ENCODE assay signal across 15 cellular contexts in genomic region chr10:70753841-70754621, GRCh38. TPM values are rescaled to one million over a fixed set of nuclear protein-coding genes. Genes with fewer than 3 reads are reported as not detected.
DNase-seq lines count a peak whose midpoint lies in the region; ATAC-seq and TF ChIP-seq lines count a peak whose summit lies in the region.
"Had no signal": no experiment of that assay in that cellular context is flagged by ENCODE, and none has a peak within 500 bp of the region (broad histone marks: within the 10 kb centered on the region; RNA-seq: fewer than 3 reads in every experiment).

No MANE protein-coding gene starts in this region.

- H3K36me3 Mint-ChIP-seq in chondrocyte (ENCODE audit: low read depth), result no peaks in the 10 kb centered on the region

- H3K27me3 Mint-ChIP-seq in chondrocyte (ENCODE audit: low read depth), result no peaks in the 10 kb centered on the region

- no peak overlapping the region for H3K4me3 Mint-ChIP-seq in chondrocyte (ENCODE audit: unreplicated experiment)

- no peak for TF ChIP-seq POLR2A in spleen (IDR thresholded peaks at IDR 0.05)

- H3K4me1 Mint-ChIP-seq in chondrocyte (ENCODE audit: low read depth), result peaks cover 36% of the 10 kb centered on the region

- H3K4me3 ChIP-seq in H7 (ENCODE audit: insufficient read depth, low read depth, low read length) (no peak overlapping the region), spleen (no peak overlapping the region)
- H3K4me3 ChIP-seq: dorsolateral prefrontal cortex, psoas muscle had no signal

- H3K4me1 ChIP-seq in spleen, result peaks cover 0 to 4% (median 0%) of the 10 kb centered on the region in 6 donors
- H3K4me1 ChIP-seq: psoas muscle had no signal

- no peak for ATAC-seq in GM18520 (IDR thresholded peaks at IDR 0.05; ENCODE audit: unreplicated experiment)
- ATAC-seq: psoas muscle had no signal

- H3K27ac Mint-ChIP-seq in chondrocyte (ENCODE audit: unreplicated experiment), result peak overlapping the region; percentile 95

- intact Hi-C loops in spleen (cut with DNase I; ENCODE audit: low total_unique reads), result no loop called here

- H3K36me3 ChIP-seq in H7 (replicated peaks; ENCODE audit: control insufficient read depth, insufficient read depth, low read length) (no peaks in the 10 kb centered on the region), spleen (no peaks in the 10 kb centered on the region)

- H3K27me3 ChIP-seq in H7 (ENCODE audit: control insufficient read depth, insufficient read depth, low read length) (no peaks in the 10 kb centered on the region), spleen (replicated peaks in 1 of 7) (no peaks in the 10 kb centered on the region)
- H3K27me3 ChIP-seq: dorsolateral prefrontal cortex had no signal

- DNase-seq in H7 (peak; percentile 91), chondrocyte (ENCODE audit: low spot score) (peak; percentile 76), iPS-NIHi7 (ENCODE audit: extremely low spot score) (peak; percentile 78), spleen (peak; percentile 66), COR-L47 (lab: John Stamatoyannopoulos, UW) (no peak), DMS 273 (lab: John Stamatoyannopoulos, UW; ENCODE audit: unreplicated experiment) (no peak)
- DNase-seq: activated CD4-positive, alpha-beta T cell treated with anti-CD3 and anti-CD28 coated beads, Interleukin-2, amount 50 U/mL, for 4 hours; psoas muscle; SIG-M5; T1000 had no signal

- no peaks in the 10 kb centered on the region for H3K9me3 Mint-ChIP-seq in chondrocyte (ENCODE audit: low read depth)

- WGBS in spleen, 5 donors, result 65 to 80% (median 73%) methylated on average over 10 to 15 of the region's 15 CpGs

- H3K9me3 ChIP-seq in spleen, result no peaks in the 10 kb centered on the region
- H3K9me3 ChIP-seq: psoas muscle had no signal

- TF ChIP-seq CTCF in chondrocyte (IDR thresholded peaks at IDR 0.05), result no peak
- no peak for TF ChIP-seq CTCF in spleen (IDR thresholded peaks at IDR 0.05 in 8 of 11, conservative IDR thresholded peaks at IDR 0.05 in 3 of 11)

- H3K27ac ChIP-seq in spleen, result no peak overlapping the region
- H3K27ac ChIP-seq: C4-2B, dorsolateral prefrontal cortex, psoas muscle had no signal

RNA-seq across cellular contexts. Expression of gene TBATA, which starts 31.1 kb away (rescaled TPM):
- not detected in 2 replicates for total RNA-seq in H7 (2014; rRNA removed; shearing (Covaris generic))
- total RNA-seq in chondrocyte (not detected in 3 replicates), spleen (1 to 10 TPM in 2 of 7 donors, under 1 TPM in 5; 0.56 to 2.9 (median 0.66) TPM)
- polyA plus RNA-seq in spleen, result under 1 TPM in 1 of 3 donors, not detected in 2; 0.45 TPM
- total RNA-seq: dorsolateral prefrontal cortex, fibroblast of villous mesenchyme, psoas muscle, temporal lobe had no signal
- polyA plus RNA-seq: psoas muscle had no signal

Comparison
In these comparisons a context has a peak if more than half of its experiments do, and no peak if none do; other contexts are left out.
1. DNase-seq: peak in H7 (single experiment), chondrocyte (single experiment), iPS-NIHi7 (single experiment) and spleen (single experiment); none in COR-L47 (single experiment) and DMS 273 (single experiment).